Comparison of ENCODE assay signal across 1 cellular context in the genomic region with DNA sequence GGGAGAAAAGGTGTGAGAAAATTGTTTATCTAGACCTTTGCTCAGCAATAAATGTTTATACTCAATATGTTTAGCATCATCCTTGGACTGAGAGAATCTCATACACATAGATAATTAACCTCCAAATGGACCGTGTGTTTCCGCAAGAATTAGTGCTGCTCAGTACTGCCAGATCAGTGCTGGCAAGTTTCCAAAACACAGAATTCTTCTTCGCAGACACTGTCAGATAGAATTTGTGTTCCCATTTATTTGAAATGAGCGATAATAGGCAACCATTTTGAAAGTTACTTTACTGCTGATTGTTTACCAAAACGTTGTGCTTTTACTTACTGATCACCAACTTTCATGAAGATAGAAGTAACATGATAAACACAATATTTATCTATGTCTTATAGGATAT.
TF ChIP-seq lines count a peak whose summit lies in the region.

No MANE protein-coding gene starts in this region.

TF ChIP-seq in SK-N-SH, 30 proteins besides CTCF, POLR2A, EP300 and RAD21 (continued from another document):
- peak; percentile 83 for TF ChIP-seq NFIC (IDR thresholded peaks at IDR 0.05; ENCODE audit: borderline replicate concordance)
- TF ChIP-seq, protein P1, sequence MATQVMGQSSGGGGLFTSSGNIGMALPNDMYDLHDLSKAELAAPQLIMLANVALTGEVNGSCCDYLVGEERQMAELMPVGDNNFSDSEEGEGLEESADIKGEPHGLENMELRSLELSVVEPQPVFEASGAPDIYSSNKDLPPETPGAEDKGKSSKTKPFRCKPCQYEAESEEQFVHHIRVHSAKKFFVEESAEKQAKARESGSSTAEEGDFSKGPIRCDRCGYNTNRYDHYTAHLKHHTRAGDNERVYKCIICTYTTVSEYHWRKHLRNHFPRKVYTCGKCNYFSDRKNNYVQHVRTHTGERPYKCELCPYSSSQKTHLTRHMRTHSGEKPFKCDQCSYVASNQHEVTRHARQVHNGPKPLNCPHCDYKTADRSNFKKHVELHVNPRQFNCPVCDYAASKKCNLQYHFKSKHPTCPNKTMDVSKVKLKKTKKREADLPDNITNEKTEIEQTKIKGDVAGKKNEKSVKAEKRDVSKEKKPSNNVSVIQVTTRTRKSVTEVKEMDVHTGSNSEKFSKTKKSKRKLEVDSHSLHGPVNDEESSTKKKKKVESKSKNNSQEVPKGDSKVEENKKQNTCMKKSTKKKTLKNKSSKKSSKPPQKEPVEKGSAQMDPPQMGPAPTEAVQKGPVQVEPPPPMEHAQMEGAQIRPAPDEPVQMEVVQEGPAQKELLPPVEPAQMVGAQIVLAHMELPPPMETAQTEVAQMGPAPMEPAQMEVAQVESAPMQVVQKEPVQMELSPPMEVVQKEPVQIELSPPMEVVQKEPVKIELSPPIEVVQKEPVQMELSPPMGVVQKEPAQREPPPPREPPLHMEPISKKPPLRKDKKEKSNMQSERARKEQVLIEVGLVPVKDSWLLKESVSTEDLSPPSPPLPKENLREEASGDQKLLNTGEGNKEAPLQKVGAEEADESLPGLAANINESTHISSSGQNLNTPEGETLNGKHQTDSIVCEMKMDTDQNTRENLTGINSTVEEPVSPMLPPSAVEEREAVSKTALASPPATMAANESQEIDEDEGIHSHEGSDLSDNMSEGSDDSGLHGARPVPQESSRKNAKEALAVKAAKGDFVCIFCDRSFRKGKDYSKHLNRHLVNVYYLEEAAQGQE (IDR thresholded peaks at IDR 0.05; ENCODE audit: low read depth, low read length) = no peak
- TF ChIP-seq TCF12 (IDR thresholded peaks at IDR 0.05) = peak; percentile 15; the same call in 1 of the 2 replicates
- no peak for TF ChIP-seq TEAD4 (IDR thresholded peaks at IDR 0.05; ENCODE audit: borderline replicate concordance, insufficient read depth)
- TF ChIP-seq, protein P2, sequence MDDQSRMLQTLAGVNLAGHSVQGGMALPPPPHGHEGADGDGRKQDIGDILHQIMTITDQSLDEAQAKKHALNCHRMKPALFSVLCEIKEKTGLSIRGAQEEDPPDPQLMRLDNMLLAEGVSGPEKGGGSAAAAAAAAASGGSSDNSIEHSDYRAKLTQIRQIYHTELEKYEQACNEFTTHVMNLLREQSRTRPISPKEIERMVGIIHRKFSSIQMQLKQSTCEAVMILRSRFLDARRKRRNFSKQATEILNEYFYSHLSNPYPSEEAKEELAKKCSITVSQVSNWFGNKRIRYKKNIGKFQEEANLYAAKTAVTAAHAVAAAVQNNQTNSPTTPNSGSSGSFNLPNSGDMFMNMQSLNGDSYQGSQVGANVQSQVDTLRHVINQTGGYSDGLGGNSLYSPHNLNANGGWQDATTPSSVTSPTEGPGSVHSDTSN (IDR thresholded peaks at IDR 0.05) = peak; percentile 83
- TF ChIP-seq RCOR1 (IDR thresholded peaks at IDR 0.05; ENCODE audit: low read length) = peak; percentile 73; the same call in 1 of the 2 replicates
- no peak for TF ChIP-seq EZH2phosphoT487 (IDR thresholded peaks at IDR 0.05; ENCODE audit: borderline replicate concordance, low read depth)
- TF ChIP-seq FOSL2 (IDR thresholded peaks at IDR 0.05; ENCODE audit: borderline replicate concordance, low read depth) = no peak
- no peak for TF ChIP-seq SIN3A (IDR thresholded peaks at IDR 0.05; ENCODE audit: borderline replicate concordance, low read depth, low read length)
- peak; percentile 59; the same call in 1 of the 2 replicates for TF ChIP-seq YY1 (IDR thresholded peaks at IDR 0.05; ENCODE audit: low read depth)
- no peak for TF ChIP-seq RFX5 (IDR thresholded peaks at IDR 0.05; ENCODE audit: low read length)
- no peak for TF ChIP-seq POLR2AphosphoS5 (IDR thresholded peaks at IDR 0.05; ENCODE audit: low read depth, low read length)
- no peak for TF ChIP-seq FOXM1 (IDR thresholded peaks at IDR 0.05; ENCODE audit: low read depth)
- TF ChIP-seq USF1 (IDR thresholded peaks at IDR 0.05; ENCODE audit: borderline replicate concordance, low read depth) = no peak
- TF ChIP-seq JUND (IDR thresholded peaks at IDR 0.05) = no peak; the same call in 1 of the 2 replicates
- TF ChIP-seq, protein P3, sequence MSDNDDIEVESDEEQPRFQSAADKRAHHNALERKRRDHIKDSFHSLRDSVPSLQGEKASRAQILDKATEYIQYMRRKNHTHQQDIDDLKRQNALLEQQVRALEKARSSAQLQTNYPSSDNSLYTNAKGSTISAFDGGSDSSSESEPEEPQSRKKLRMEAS (IDR thresholded peaks at IDR 0.05; ENCODE audit: low read depth) = no peak
- no peak for TF ChIP-seq SMC3 (IDR thresholded peaks at IDR 0.05; ENCODE audit: low read depth, low read length)
- no peak for TF ChIP-seq MEF2A (IDR thresholded peaks at IDR 0.05; ENCODE audit: borderline replicate concordance, low read depth)
- peak; percentile 30 for TF ChIP-seq CHD2 (IDR thresholded peaks at IDR 0.05; ENCODE audit: low read length, partially characterized antibody)
- TF ChIP-seq, protein P4, sequence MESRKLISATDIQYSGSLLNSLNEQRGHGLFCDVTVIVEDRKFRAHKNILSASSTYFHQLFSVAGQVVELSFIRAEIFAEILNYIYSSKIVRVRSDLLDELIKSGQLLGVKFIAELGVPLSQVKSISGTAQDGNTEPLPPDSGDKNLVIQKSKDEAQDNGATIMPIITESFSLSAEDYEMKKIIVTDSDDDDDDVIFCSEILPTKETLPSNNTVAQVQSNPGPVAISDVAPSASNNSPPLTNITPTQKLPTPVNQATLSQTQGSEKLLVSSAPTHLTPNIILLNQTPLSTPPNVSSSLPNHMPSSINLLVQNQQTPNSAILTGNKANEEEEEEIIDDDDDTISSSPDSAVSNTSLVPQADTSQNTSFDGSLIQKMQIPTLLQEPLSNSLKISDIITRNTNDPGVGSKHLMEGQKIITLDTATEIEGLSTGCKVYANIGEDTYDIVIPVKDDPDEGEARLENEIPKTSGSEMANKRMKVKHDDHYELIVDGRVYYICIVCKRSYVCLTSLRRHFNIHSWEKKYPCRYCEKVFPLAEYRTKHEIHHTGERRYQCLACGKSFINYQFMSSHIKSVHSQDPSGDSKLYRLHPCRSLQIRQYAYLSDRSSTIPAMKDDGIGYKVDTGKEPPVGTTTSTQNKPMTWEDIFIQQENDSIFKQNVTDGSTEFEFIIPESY (IDR thresholded peaks at IDR 0.05; ENCODE audit: borderline replicate concordance, low read depth) = no peak
- TF ChIP-seq RXRA (IDR thresholded peaks at IDR 0.05; ENCODE audit: borderline replicate concordance, low read depth) = no peak
- no peak for TF ChIP-seq ELF1 (IDR thresholded peaks at IDR 0.05)
